In genomic region chr12:91667698-91668097, GRCh38 we compare ENCODE assay signal across 15 cellular contexts.
"Had no signal": no experiment of that assay in that cellular context is flagged by ENCODE, and none has a peak within 500 bp of the region (broad histone marks: within the 10 kb centered on the region; RNA-seq: fewer than 3 reads in every experiment).

No MANE protein-coding gene starts in this region.

- ATAC-seq: heart left ventricle, SK-N-SH treated with all-trans-retinoic acid at 6 μM for 48 hours had no signal

- H3K4me3 ChIP-seq: adrenal gland, heart left ventricle, left ventricle myocardium inferior, thyroid gland had no signal

- H3K36me3 ChIP-seq: adrenal gland, heart left ventricle, left ventricle myocardium inferior, thyroid gland had no signal

- H3K4me1 ChIP-seq: parathyroid adenoma, thyroid gland had no signal

- H3K9me3 ChIP-seq: adrenal gland, thyroid gland had no signal

- H2AFZ ChIP-seq: parathyroid adenoma had no signal

- H3K9ac ChIP-seq: parathyroid adenoma had no signal

- DNase-seq: activated CD4-positive, alpha-beta T cell treated with anti-CD3 and anti-CD28 coated beads for 1 hour; activated gamma-delta T cell; adrenal gland; central memory CD4-positive, alpha-beta T cell; cortex of kidney; effector CD8-positive, alpha-beta T cell; foreskin melanocyte; heart left ventricle; islet precursor cell; left ventricle myocardium inferior; mesenchymal stem cell; stimulated activated CD4-positive, alpha-beta T cell treated with anti-CD3 and anti-CD28 coated beads, Interleukin-4, amount 100 ng/mL, for 4 hours; thyroid gland had no signal

- H3K79me2 ChIP-seq: parathyroid adenoma had no signal

- H3K27me3 ChIP-seq: adrenal gland, heart left ventricle, thyroid gland had no signal

- H3K27ac ChIP-seq: adrenal gland, heart left ventricle, left ventricle myocardium inferior, parathyroid adenoma, thyroid gland had no signal
